Comparison of ENCODE assay signal across 7 cellular contexts in genomic region chr17:40548982-40549680, GRCh38. TPM values are rescaled to one million over a fixed set of nuclear protein-coding genes. Genes with fewer than 3 reads are reported as not detected.
DNase-seq lines count a peak whose midpoint lies in the region; ATAC-seq, FAIRE-seq and TF ChIP-seq lines count a peak whose summit lies in the region.

No MANE protein-coding gene starts in this region.

- no peaks in the 10 kb centered on the region for H4K20me1 ChIP-seq in endothelial cell of umbilical vein (replicated peaks; ENCODE audit: control insufficient read depth, extremely low read depth, insufficient read depth, low read length)

- intact Hi-C loops in endothelial cell of umbilical vein (cut with micrococcal nuclease), result no loop called here

- H3K9me1 ChIP-seq in endothelial cell of umbilical vein (replicated peaks; ENCODE audit: control insufficient read depth, extremely low read depth, insufficient read depth, low read length), result no peaks in the 10 kb centered on the region

- peak overlapping the region; percentile 25 for H2AFZ ChIP-seq in endothelial cell of umbilical vein (ENCODE audit: low read depth, low read length)

- peak; percentile 29 for ATAC-seq in omental fat pad (ENCODE audit: low FRiP score)
- ATAC-seq in HG03571 (IDR thresholded peaks at IDR 0.05; ENCODE audit: unreplicated experiment), result no peak
- no peak for ATAC-seq in GM21390 (IDR thresholded peaks at IDR 0.05; ENCODE audit: unreplicated experiment)

- H3K27ac ChIP-seq in SJCRH30 (peak overlapping the region; percentile 84), endothelial cell of umbilical vein (ENCODE audit: insufficient read depth, low read depth, low read length) (no peak overlapping the region)

- H3K79me2 ChIP-seq in endothelial cell of umbilical vein (ENCODE audit: control insufficient read depth, insufficient read depth, low read length), result no peaks in the 10 kb centered on the region

- H3K27me3 ChIP-seq in SJCRH30, result no peaks in the 10 kb centered on the region
- H3K27me3 ChIP-seq in endothelial cell of umbilical vein (ENCODE audit: control insufficient read depth in 2 of 2, insufficient read depth in 2 of 2, low read length in 2 of 2), result no peaks in the 10 kb centered on the region

- DNase-seq in HTR-8/SVneo (ENCODE audit: insufficient read length, low spot score) (peak; percentile 67), SJCRH30 (peak; percentile 48 to 61), endothelial cell of umbilical vein (ENCODE audit: low read depth, low spot score) (peak; percentile 87), omental fat pad (ENCODE audit: low spot score) (no peak), globus pallidus (ENCODE audit: low spot score) (no peak)

- POLR2A ChIA-PET in endothelial cell of umbilical vein (lab: Charles Lee), result no interaction called here

- H3K4me3 ChIP-seq in SJCRH30 (no peak overlapping the region), endothelial cell of umbilical vein (replicated peaks in 1 of 3; ENCODE audit: insufficient read depth in 1 of 3, low read depth in 1 of 3, low read length in 3 of 3) (no peak overlapping the region)

- no peaks in the 10 kb centered on the region for H3K9me3 ChIP-seq in SJCRH30 (replicated peaks)
- H3K9me3 ChIP-seq in endothelial cell of umbilical vein (replicated peaks; ENCODE audit: control insufficient read depth, insufficient read depth, low read length), result no peaks in the 10 kb centered on the region

- no peak overlapping the region for H3K9ac ChIP-seq in endothelial cell of umbilical vein (replicated peaks; ENCODE audit: extremely low read depth, insufficient read depth, low read length)

- CTCF ChIA-PET in endothelial cell of umbilical vein (lab: Charles Lee), result interaction anchor here (0.8 to 3.6 kb wide), 8 partner anchors 8 to 134 kb away, joined by 3 to 35 read pairs (median 3); no protein-coding TSS in a partner anchor

- dilution Hi-C loops in endothelial cell of umbilical vein (cut with MboI; ENCODE audit: extremely low pct_ligation_motif_present, low sequenced_read_pairs), result no loop called here

- H3K4me1 ChIP-seq in SJCRH30, result peaks cover 62% of the 10 kb centered on the region
- peaks cover 16% of the 10 kb centered on the region for H3K4me1 ChIP-seq in endothelial cell of umbilical vein (ENCODE audit: control insufficient read depth, extremely low read depth, insufficient read depth, low read length)

- H3K36me3 ChIP-seq in SJCRH30 (no peaks in the 10 kb centered on the region), endothelial cell of umbilical vein (ENCODE audit: control insufficient read depth in 2 of 2, extremely low read depth in 1 of 2, insufficient read depth in 2 of 2, low read length in 2 of 2) (no peaks in the 10 kb centered on the region)

- TF ChIP-seq POLR2A in endothelial cell of umbilical vein (IDR thresholded peaks at IDR 0.05; ENCODE audit: low read depth, low read length), result no peak

- TF ChIP-seq CTCF in endothelial cell of umbilical vein (IDR thresholded peaks at IDR 0.05; ENCODE audit: extremely low read depth in 1 of 2, insufficient read depth in 1 of 2, low read depth in 1 of 2, low read length in 2 of 2) (no peak), omental fat pad (IDR thresholded peaks at IDR 0.05) (no peak)

- H3K4me2 ChIP-seq in endothelial cell of umbilical vein (ENCODE audit: insufficient read depth, low read length), result no peak overlapping the region

- no TSS peak for BruUV-seq in endothelial cell of umbilical vein (replicated peaks; lab: Mats Ljungman, UMichigan)

- FAIRE-seq in HTR-8/SVneo (lab: Jason Lieb, UNC) (no peak), endothelial cell of umbilical vein (lab: Jason Lieb, UNC) (peak; percentile 95)

TF ChIP-seq in endothelial cell of umbilical vein, 7 proteins besides CTCF, POLR2A, EP300 and RAD21:
- TF ChIP-seq POLR2AphosphoS5 (IDR thresholded peaks at IDR 0.05; ENCODE audit: insufficient read depth, low read depth, low read length) (peak; percentile 32), EZH2 (IDR thresholded peaks at IDR 0.05; ENCODE audit: borderline replicate concordance, low read depth, low read length, severe bottlenecking) (no peak), JUN (IDR thresholded peaks at IDR 0.05; ENCODE audit: borderline replicate concordance, insufficient read depth, insufficient read length, low read depth) (no peak), GATA2 (IDR thresholded peaks at IDR 0.05; ENCODE audit: insufficient read depth, insufficient read length, low read depth, low read length) (no peak), MAX (IDR thresholded peaks at IDR 0.05; ENCODE audit: insufficient read depth, insufficient read length) (no peak), FOS (IDR thresholded peaks at IDR 0.05; ENCODE audit: borderline replicate concordance, insufficient read depth, low read length) (no peak)

RNA-seq across cellular contexts. Expression of gene CCR7, which starts 16.1 kb away (rescaled TPM):
- total RNA-seq in SJCRH30 (2014; rRNA removed; shearing (Covaris generic)), result 0.05 TPM in 1 of 2 replicates, not detected in the other
- total RNA-seq in endothelial cell of umbilical vein (0.30 TPM in 1 of 2 replicates, not detected in the other), omental fat pad (1 to 10 TPM in 1 of 4 donors, under 1 TPM in 1, not detected in 2; 0.37 to 1.9 TPM)
- polyA plus RNA-seq in endothelial cell of umbilical vein, result 0.18 and 0.25 TPM in 2 replicates
- 0.04 TPM in 1 of 2 replicates, not detected in the other for polyA plus RNA-seq in endothelial cell of umbilical vein (2011; cell fraction: cytosol; rRNA removed)
- polyA plus RNA-seq in endothelial cell of umbilical vein (2011; cell fraction: nucleus; rRNA removed), result 0.14 TPM in 1 of 2 replicates, not detected in the other
- polyA plus RNA-seq in endothelial cell of umbilical vein (2012), result not detected in 2 replicates
- polyA minus RNA-seq in endothelial cell of umbilical vein, result 0.62 TPM in 1 of 2 replicates, not detected in the other
- not detected for polyA minus RNA-seq in endothelial cell of umbilical vein (2011; cell fraction: cytosol; rRNA and poly(A)+ RNA removed)
- not detected in 2 replicates for polyA minus RNA-seq in endothelial cell of umbilical vein (2011; cell fraction: nucleus; rRNA and poly(A)+ RNA removed)

RNA-seq across cellular contexts. Expression of gene TNS4, which starts 47.7 kb away (rescaled TPM):
- total RNA-seq in SJCRH30 (2014; rRNA removed; shearing (Covaris generic)), result not detected in 2 replicates
- total RNA-seq in endothelial cell of umbilical vein (not detected in 2 replicates), omental fat pad (1 to 10 TPM in 2 of 4 donors, not detected in 2; 1.8 to 2.1 TPM)
- not detected in 2 replicates for polyA plus RNA-seq in endothelial cell of umbilical vein
- not detected in 2 replicates for polyA plus RNA-seq in endothelial cell of umbilical vein (2011; cell fraction: cytosol; rRNA removed)
- polyA plus RNA-seq in endothelial cell of umbilical vein (2011; cell fraction: nucleus; rRNA removed), result not detected in 2 replicates
- not detected in 2 replicates for polyA plus RNA-seq in endothelial cell of umbilical vein (2012)
- polyA minus RNA-seq in endothelial cell of umbilical vein, result not detected in 2 replicates
- polyA minus RNA-seq in endothelial cell of umbilical vein (2011; cell fraction: cytosol; rRNA and poly(A)+ RNA removed), result 10.8 TPM
- polyA minus RNA-seq in endothelial cell of umbilical vein (2011; cell fraction: nucleus; rRNA and poly(A)+ RNA removed), result not detected in 2 replicates

Comparison
In these comparisons a context has a peak if more than half of its experiments do, and no peak if none do; other contexts are left out.
1. DNase-seq: peak in HTR-8/SVneo (single experiment), SJCRH30 (2 of 2) and endothelial cell of umbilical vein (single experiment); none in omental fat pad (single experiment) and globus pallidus (single experiment).